In genomic region chr11:121577106-121577505, GRCh38 we compare ENCODE assay signal across 28 cellular contexts.
DNase-seq lines count a peak whose midpoint lies in the region; ATAC-seq and TF ChIP-seq lines count a peak whose summit lies in the region.
"Had no signal": no experiment of that assay in that cellular context is flagged by ENCODE, and none has a peak within 500 bp of the region (broad histone marks: within the 10 kb centered on the region; RNA-seq: fewer than 3 reads in every experiment).

No MANE protein-coding gene starts in this region.

- CTCF ChIA-PET in naive thymus-derived CD4-positive, alpha-beta T cell (lab: Charles Lee), result no interaction called here
- CTCF ChIA-PET in SK-N-SH (lab: Yijun Ruan, JAX), result interaction anchor here (0.8 to 3.1 kb wide), 4 partner anchors 14 to 327 kb away, joined by 3 to 22 read pairs (median 10); partner anchors contain the start of gene SORL1

- WGBS in SK-N-SH (ENCODE audit: low lambda C conversion rate), result 88% methylated on average over 12 of the region's 12 CpGs

- peaks cover 0 to 5% (median 3%) of the 10 kb centered on the region in 7 donors for H3K9me3 Mint-ChIP-seq in CD14-positive monocyte
- H3K9me3 Mint-ChIP-seq in activated naive CD8-positive, alpha-beta T cell treated with anti-CD3 and anti-CD28 coated beads, Interleukin-2, amount 50 U/mL, for 24 hours, result peaks cover 6% of the 10 kb centered on the region
- H3K9me3 Mint-ChIP-seq in naive thymus-derived CD4-positive, alpha-beta T cell, result peaks cover 0 to 11% (median 5%) of the 10 kb centered on the region in 11 donors

- no peaks in the 10 kb centered on the region for H4K20me1 ChIP-seq in SK-N-SH (ENCODE audit: insufficient read depth)

- H3K9me2 ChIP-seq in SK-N-SH, result no peaks in the 10 kb centered on the region

- H3K4me2 ChIP-seq in SK-N-SH, result no peak overlapping the region
- H3K4me2 ChIP-seq: smooth muscle cell had no signal

- TF ChIP-seq RAD21 in SK-N-SH (IDR thresholded peaks at IDR 0.05; ENCODE audit: low read length), result no peak

- peaks cover 0 to 6% of the 10 kb centered on the region in 2 donors for H3K4me1 ChIP-seq in naive thymus-derived CD4-positive, alpha-beta T cell (ENCODE audit: control insufficient read depth in 2 of 2, insufficient read depth in 2 of 2, low read length in 2 of 2)
- H3K4me1 ChIP-seq in SK-N-SH (ENCODE audit: control insufficient read depth in 1 of 2, insufficient read depth in 2 of 2, low read depth in 1 of 2, low read length in 1 of 2), result peaks cover 0 to 5% of the 10 kb centered on the region in 2 experiments; a peak in 1 of 4 replicates
- H3K4me1 ChIP-seq: Caco-2, pancreas had no signal

- H3K36me3 ChIP-seq in naive thymus-derived CD4-positive, alpha-beta T cell (ENCODE audit: control insufficient read depth in 2 of 3, insufficient read depth in 3 of 3, low read length in 3 of 3), result peaks cover 28 to 99% (median 56%) of the 10 kb centered on the region in 3 experiments
- peaks cover 0 to 3% of the 10 kb centered on the region in 2 experiments for H3K36me3 ChIP-seq in SK-N-SH (replicated peaks in 1 of 2; ENCODE audit: control insufficient read depth in 1 of 2, insufficient read depth in 2 of 2, low read length in 1 of 2)
- H3K36me3 ChIP-seq: pancreas, right atrium auricular region had no signal

- no peak overlapping the region for H3K4me3 ChIP-seq in HL-60 (replicated peaks; ENCODE audit: insufficient read depth, low read length)
- H3K4me3 ChIP-seq in naive thymus-derived CD4-positive, alpha-beta T cell (ENCODE audit: low read length), result no peak overlapping the region
- H3K4me3 ChIP-seq in SK-N-SH (ENCODE audit: low read depth in 2 of 2, low read length in 1 of 2), result no peak overlapping the region
- H3K4me3 ChIP-seq: pancreas, right atrium auricular region, smooth muscle cell had no signal

- H3F3A ChIP-seq in SK-N-SH (replicated peaks; ENCODE audit: insufficient read depth), result no peaks in the 10 kb centered on the region

- H3K27ac Mint-ChIP-seq in CD14-positive monocyte, result peak overlapping the region in 4 of 7 donors; percentile 16 to 91 (median 70)
- H3K27ac Mint-ChIP-seq in activated naive CD8-positive, alpha-beta T cell treated with anti-CD3 and anti-CD28 coated beads, Interleukin-2, amount 50 U/mL, for 24 hours, result peak overlapping the region; percentile 19
- H3K27ac Mint-ChIP-seq in naive thymus-derived CD4-positive, alpha-beta T cell, result peak overlapping the region in 7 of 9 donors; percentile 48 to 91 (median 69)
- H3K27ac Mint-ChIP-seq: mesothelial cell of epicardium, nephron had no signal

- TF ChIP-seq CTCF in CD14-positive monocyte (IDR thresholded peaks at IDR 0.05), result no peak
- no peak for TF ChIP-seq CTCF in HL-60 (IDR thresholded peaks at IDR 0.05; ENCODE audit: insufficient read depth, low read length)
- no peak for TF ChIP-seq CTCF in SK-N-SH (IDR thresholded peaks at IDR 0.05)

- H3K27me3 ChIP-seq in HL-60 (ENCODE audit: insufficient read depth, poor library complexity, severe bottlenecking), result no peaks in the 10 kb centered on the region
- H3K27me3 ChIP-seq in naive thymus-derived CD4-positive, alpha-beta T cell (ENCODE audit: control insufficient read depth in 2 of 2, insufficient read depth in 2 of 2, low read length in 2 of 2), result no peaks in the 10 kb centered on the region
- H3K27me3 ChIP-seq in SK-N-SH (ENCODE audit: insufficient read depth), result no peaks in the 10 kb centered on the region
- H3K27me3 ChIP-seq: pancreas, right atrium auricular region had no signal

- no peaks in the 10 kb centered on the region for H3K79me2 ChIP-seq in SK-N-SH (ENCODE audit: insufficient read depth)

- no peaks in the 10 kb centered on the region for H3K9me3 ChIP-seq in naive thymus-derived CD4-positive, alpha-beta T cell (ENCODE audit: control insufficient read depth in 2 of 3, low read length in 3 of 3)
- H3K9me3 ChIP-seq in SK-N-SH, result no peaks in the 10 kb centered on the region; the same call in 1 of the 2 replicates
- H3K9me3 ChIP-seq: pancreas, right atrium auricular region had no signal

- H3K27me3 Mint-ChIP-seq in CD14-positive monocyte (ENCODE audit: low read depth in 3 of 3), result no peaks in the 10 kb centered on the region
- no peaks in the 10 kb centered on the region for H3K27me3 Mint-ChIP-seq in activated naive CD8-positive, alpha-beta T cell treated with anti-CD3 and anti-CD28 coated beads, Interleukin-2, amount 50 U/mL, for 24 hours
- no peaks in the 10 kb centered on the region for H3K27me3 Mint-ChIP-seq in naive thymus-derived CD4-positive, alpha-beta T cell

- peak overlapping the region; percentile 83 for H3K27ac ChIP-seq in HL-60 (replicated peaks)
- H3K27ac ChIP-seq in naive thymus-derived CD4-positive, alpha-beta T cell (ENCODE audit: low read depth, low read length), result no peak overlapping the region
- no peak overlapping the region for H3K27ac ChIP-seq in SK-N-SH (ENCODE audit: low read depth in 2 of 2, low read length in 1 of 2)
- H3K27ac ChIP-seq: right atrium auricular region had no signal

- peaks cover 73% of the 10 kb centered on the region for H3K4me1 Mint-ChIP-seq in CD14-positive monocyte
- H3K4me1 Mint-ChIP-seq in activated naive CD8-positive, alpha-beta T cell treated with anti-CD3 and anti-CD28 coated beads, Interleukin-2, amount 50 U/mL, for 24 hours, result peaks cover 26% of the 10 kb centered on the region
- H3K4me1 Mint-ChIP-seq in naive thymus-derived CD4-positive, alpha-beta T cell, result peaks cover 11 to 35% (median 16%) of the 10 kb centered on the region in 7 donors

- DNase-seq in CD14-positive monocyte (ENCODE audit: low spot score), result no peak
- DNase-seq in HL-60 (ENCODE audit: low read depth in 1 of 2, low spot score in 1 of 2), result no peak
- no peak for DNase-seq in activated naive CD8-positive, alpha-beta T cell treated with anti-CD3 and anti-CD28 coated beads, Interleukin-2, amount 50 U/mL, for 24 hours
- no peak for DNase-seq in naive thymus-derived CD4-positive, alpha-beta T cell
- no peak for DNase-seq in stimulated activated CD4-positive, alpha-beta T cell treated with anti-CD3 and anti-CD28 coated beads, Interleukin-1b, Interleukin-23, amount 100 ng/mL, for 48 hours
- no peak for DNase-seq in UCSD-AML1 (lab: John Stamatoyannopoulos, UW; ENCODE audit: unreplicated experiment)
- no peak for DNase-seq in NCI-H2227 (lab: John Stamatoyannopoulos, UW; ENCODE audit: unreplicated experiment)
- DNase-seq in SK-N-SH, result no peak
- DNase-seq: activated CD4-positive, alpha-beta T cell treated with anti-CD3 and anti-CD28 coated beads for 4 hours; activated CD8-positive, alpha-beta memory T cell treated with anti-CD3 and anti-CD28 coated beads for 24 hours; activated naive CD4-positive, alpha-beta T cell treated with Interleukin-2 at 50 U/mL for 16 hours; activated T-cell treated with anti-CD3 and anti-CD28 coated beads, Interleukin-2, amount 50 U/mL, for 4 hours; Caco-2; cerebellar nuclear complex; DMS79; GDM1; H7; KG1; MM.1S; NCI-H1417; NCI-H510A; pancreas; stimulated activated CD4-positive, alpha-beta T cell treated with anti-CD3 and anti-CD28 coated beads, Interleukin-2, amount 100 ng/mL, for 24 hours had no signal

- POLR2A ChIA-PET in naive thymus-derived CD4-positive, alpha-beta T cell (lab: Charles Lee), result interaction anchor here (0.6 to 0.7 kb wide), 2 partner anchors 99 to 135 kb away, joined by 3 to 5 read pairs; no protein-coding TSS in a partner anchor
- POLR2A ChIA-PET in SK-N-SH (lab: Yijun Ruan, JAX), result interaction anchor here (0.6 kb wide), 1 partner anchor 23 kb away, joined by 3 read pairs; no protein-coding TSS in a partner anchor

- H3K9ac ChIP-seq in SK-N-SH, result no peak overlapping the region

- no peak overlapping the region for H3K4me3 Mint-ChIP-seq in CD14-positive monocyte
- no peak overlapping the region for H3K4me3 Mint-ChIP-seq in activated naive CD8-positive, alpha-beta T cell treated with anti-CD3 and anti-CD28 coated beads, Interleukin-2, amount 50 U/mL, for 24 hours
- H3K4me3 Mint-ChIP-seq in naive thymus-derived CD4-positive, alpha-beta T cell, result no peak overlapping the region
- H3K4me3 Mint-ChIP-seq: activated T-cell treated with anti-CD3 and anti-CD28 coated beads, Interleukin-2, amount 50 U/mL, for 4 hours; mesothelial cell of epicardium; nephron had no signal

- peaks cover 88 to 95% of the 10 kb centered on the region in 2 donors for H3K36me3 Mint-ChIP-seq in CD14-positive monocyte
- peaks cover 71% of the 10 kb centered on the region for H3K36me3 Mint-ChIP-seq in activated naive CD8-positive, alpha-beta T cell treated with anti-CD3 and anti-CD28 coated beads, Interleukin-2, amount 50 U/mL, for 24 hours (ENCODE audit: low read depth)
- H3K36me3 Mint-ChIP-seq in naive thymus-derived CD4-positive, alpha-beta T cell, result peaks cover 37 to 90% (median 71%) of the 10 kb centered on the region in 5 donors

- no peak overlapping the region for H2AFZ ChIP-seq in SK-N-SH (ENCODE audit: low read depth)

- TF ChIP-seq EP300 in SK-N-SH (IDR thresholded peaks at IDR 0.05; ENCODE audit: borderline replicate concordance in 1 of 2, low read depth in 1 of 2, low read length in 1 of 2), result no peak

- intact Hi-C loops in CD14-positive monocyte (cut with micrococcal nuclease), result loop anchor here (5.0 kb wide), 2 partner anchors 125 to 160 kb away; partner anchors contain the start of genes SORL1 (in 1 of the 2) and SORL1-AS1 (in 1 of the 2)
- intact Hi-C loops in naive thymus-derived CD4-positive, alpha-beta T cell (cut with micrococcal nuclease), result no loop called here

- ATAC-seq in activated naive CD8-positive, alpha-beta T cell treated with anti-CD3 and anti-CD28 coated beads, Interleukin-2, amount 50 U/mL, for 24 hours, result no peak
- ATAC-seq in naive thymus-derived CD4-positive, alpha-beta T cell, result no peak
- ATAC-seq: activated T-cell treated with anti-CD3 and anti-CD28 coated beads, Interleukin-2, amount 50 U/mL, for 4 hours; SK-N-SH treated with all-trans-retinoic acid at 6 μM for 48 hours had no signal

TF ChIP-seq in SK-N-SH, 30 proteins besides CTCF, POLR2A, EP300 and RAD21:
- TF ChIP-seq, protein P1, sequence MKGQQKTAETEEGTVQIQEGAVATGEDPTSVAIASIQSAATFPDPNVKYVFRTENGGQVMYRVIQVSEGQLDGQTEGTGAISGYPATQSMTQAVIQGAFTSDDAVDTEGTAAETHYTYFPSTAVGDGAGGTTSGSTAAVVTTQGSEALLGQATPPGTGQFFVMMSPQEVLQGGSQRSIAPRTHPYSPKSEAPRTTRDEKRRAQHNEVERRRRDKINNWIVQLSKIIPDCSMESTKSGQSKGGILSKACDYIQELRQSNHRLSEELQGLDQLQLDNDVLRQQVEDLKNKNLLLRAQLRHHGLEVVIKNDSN (IDR thresholded peaks at IDR 0.05; ENCODE audit: borderline replicate concordance, low read depth), result no peak

Comparison
In these comparisons a context has a peak if more than half of its experiments do, and no peak if none do; other contexts are left out.
1. H3K27ac Mint-ChIP-seq: peak in every context shown above with its lines; median percentile 70 in CD14-positive monocyte; 69 in naive thymus-derived CD4-positive, alpha-beta T cell; 19 in activated naive CD8-positive, alpha-beta T cell treated with anti-CD3 and anti-CD28 coated beads, Interleukin-2, amount 50 U/mL, for 24 hours.
2. intact Hi-C loops: an anchor here in CD14-positive monocyte (5.0 kb wide); none called in naive thymus-derived CD4-positive, alpha-beta T cell.